In the genomic region with DNA sequence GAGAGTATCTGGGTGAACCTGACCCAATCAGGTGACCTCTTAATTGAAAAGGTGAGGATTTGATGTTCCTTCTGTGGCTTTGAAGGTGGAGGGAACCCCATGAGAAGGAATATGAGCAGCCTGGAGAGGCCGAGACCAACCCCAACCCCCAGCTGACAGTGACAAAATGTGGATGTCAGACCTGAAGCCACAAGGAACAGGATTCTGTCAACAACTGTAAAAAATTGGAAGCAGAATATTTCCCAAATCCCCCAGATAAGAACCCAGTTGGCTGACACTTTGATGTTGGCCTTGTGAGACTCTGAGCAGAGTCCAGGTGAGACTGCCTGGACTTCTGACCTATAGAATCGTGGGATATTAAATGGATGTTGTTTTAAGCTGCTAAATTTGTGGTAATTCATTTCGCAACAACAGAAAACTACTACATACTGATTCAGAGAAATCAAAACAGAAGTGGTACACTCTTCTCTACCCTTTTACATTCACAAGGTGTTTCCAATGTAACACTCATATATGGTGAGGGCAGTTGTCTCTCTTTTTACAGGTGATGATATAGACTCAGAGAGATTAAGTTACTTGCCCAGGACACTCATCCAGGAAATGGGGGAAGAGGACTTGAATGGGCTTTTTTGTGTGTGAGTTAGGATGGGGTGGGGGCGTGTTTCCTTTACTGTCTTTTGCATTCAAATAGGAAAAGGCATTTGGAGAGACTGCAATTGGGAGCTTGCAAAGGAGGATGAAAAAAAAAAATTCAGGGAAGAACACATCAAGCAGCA, we compare ENCODE assay signal across 1 cellular context.
A peak's percentile ranks its signal among the peaks of the same experiment; 100 is the strongest.
TF ChIP-seq lines count a peak whose summit lies in the region.

No MANE protein-coding gene starts in this region.

TF ChIP-seq in WTC11, 78 proteins besides CTCF, POLR2A, EP300 and RAD21 (continued from another document):
- TF ChIP-seq, protein P1, sequence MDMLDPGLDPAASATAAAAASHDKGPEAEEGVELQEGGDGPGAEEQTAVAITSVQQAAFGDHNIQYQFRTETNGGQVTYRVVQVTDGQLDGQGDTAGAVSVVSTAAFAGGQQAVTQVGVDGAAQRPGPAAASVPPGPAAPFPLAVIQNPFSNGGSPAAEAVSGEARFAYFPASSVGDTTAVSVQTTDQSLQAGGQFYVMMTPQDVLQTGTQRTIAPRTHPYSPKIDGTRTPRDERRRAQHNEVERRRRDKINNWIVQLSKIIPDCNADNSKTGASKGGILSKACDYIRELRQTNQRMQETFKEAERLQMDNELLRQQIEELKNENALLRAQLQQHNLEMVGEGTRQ (CRISPR knock-in tag; IDR thresholded peaks at IDR 0.05), result peak; percentile 9; the same call in 1 of the 2 replicates
- TF ChIP-seq IRF2 (CRISPR knock-in tag; IDR thresholded peaks at IDR 0.05; ENCODE audit: borderline replicate concordance, low read depth), result no peak
- TF ChIP-seq, protein P2, sequence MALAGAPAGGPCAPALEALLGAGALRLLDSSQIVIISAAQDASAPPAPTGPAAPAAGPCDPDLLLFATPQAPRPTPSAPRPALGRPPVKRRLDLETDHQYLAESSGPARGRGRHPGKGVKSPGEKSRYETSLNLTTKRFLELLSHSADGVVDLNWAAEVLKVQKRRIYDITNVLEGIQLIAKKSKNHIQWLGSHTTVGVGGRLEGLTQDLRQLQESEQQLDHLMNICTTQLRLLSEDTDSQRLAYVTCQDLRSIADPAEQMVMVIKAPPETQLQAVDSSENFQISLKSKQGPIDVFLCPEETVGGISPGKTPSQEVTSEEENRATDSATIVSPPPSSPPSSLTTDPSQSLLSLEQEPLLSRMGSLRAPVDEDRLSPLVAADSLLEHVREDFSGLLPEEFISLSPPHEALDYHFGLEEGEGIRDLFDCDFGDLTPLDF (CRISPR knock-in tag; IDR thresholded peaks at IDR 0.05), result no peak
TF ChIP-seq in WTC11: peak in this region for 2.
